Comparison of ENCODE assay signal across 8 cellular contexts in genomic region chr17:36486204-36487194, GRCh38. TPM values are rescaled to one million over a fixed set of nuclear protein-coding genes. Genes with fewer than 3 reads are reported as not detected.
DNase-seq lines count a peak whose midpoint lies in the region; ATAC-seq and TF ChIP-seq lines count a peak whose summit lies in the region.

ZNHIT3 (plus strand) TSS chr17:36486681; CDS start chr17:36486700, 19 bp downstream.

- peaks cover 47% of the 10 kb centered on the region for H3K79me2 ChIP-seq in PC-3 (ENCODE audit: low read length)

- no peaks in the 10 kb centered on the region for H3F3A ChIP-seq in PC-3 (ENCODE audit: low read length, unreplicated experiment)

- no peaks in the 10 kb centered on the region for H4K20me1 ChIP-seq in PC-3 (ENCODE audit: low read length)

- BruUV-seq in PC-3 (replicated peaks; lab: Mats Ljungman, UMichigan): no TSS peak

- H2AFZ ChIP-seq in PC-3 (ENCODE audit: low read length): peak within 1 kb of the TSS; percentile 85

- H3K4me1 ChIP-seq in PC-3 (ENCODE audit: insufficient read depth, low read length): no peaks in the 10 kb centered on the region; the same call in 1 of the 2 replicates
- peaks cover 18 to 19% of the 10 kb centered on the region in 2 donors for H3K4me1 ChIP-seq in mucosa of rectum (ENCODE audit: control insufficient read depth in 2 of 2, insufficient read depth in 2 of 2, low read length in 2 of 2)

- H3K27ac ChIP-seq in PC-3 (ENCODE audit: low read length) (no peak within 1 kb of the TSS), mucosa of rectum (ENCODE audit: low read depth in 2 of 2, low read length in 2 of 2) (peak within 1 kb of the TSS; percentile 42 to 81)

- peak within 1 kb of the TSS; percentile 97 for H3K4me2 ChIP-seq in PC-3 (ENCODE audit: low read length)

- H3K9ac ChIP-seq in PC-3 (ENCODE audit: low read length): peak within 1 kb of the TSS; percentile 76
- peak within 1 kb of the TSS; percentile 79 to 86 for H3K9ac ChIP-seq in mucosa of rectum (ENCODE audit: low read depth in 1 of 2, low read length in 2 of 2)

- intact Hi-C loops in PC-3 (cut with micrococcal nuclease): no loop called here

- no peaks in the 10 kb centered on the region for H3K9me2 ChIP-seq in PC-3 (replicated peaks; ENCODE audit: low read length)

- TF ChIP-seq CTCF in PC-3 (conservative IDR thresholded peaks at IDR 0.05; ENCODE audit: low read depth, low read length): no peak

- H3K36me3 ChIP-seq in PC-3 (ENCODE audit: low read depth, low read length) (peaks cover 8% of the 10 kb centered on the region), mucosa of rectum (ENCODE audit: control insufficient read depth in 2 of 2, insufficient read depth in 2 of 2, low read length in 2 of 2) (peaks cover 0 to 4% of the 10 kb centered on the region in 2 donors)

- DNase-seq in DMS153 (lab: John Stamatoyannopoulos, UW) (peak; percentile 94), PC-3 (peak; percentile 86), activated T-cell treated with anti-CD3 and anti-CD28 coated beads for 48 hours (ENCODE audit: low read depth) (peak; percentile 85), erythroblast (lab: John Stamatoyannopoulos, UW) (peak; percentile 96)
- DNase-seq in Jurkat, Clone E6-1 (ENCODE audit: low read depth, low spot score): peak; percentile 93
- peak; percentile 76 to 78 for DNase-seq in stimulated activated CD8-positive, alpha-beta memory T cell treated with anti-CD3 and anti-CD28 coated beads, Interleukin-4, amount 100 ng/mL, for 4 hours (ENCODE audit: low read depth in 2 of 2, low spot score in 1 of 2)

- H3K27me3 ChIP-seq in PC-3 (ENCODE audit: low read length) (peaks cover 8% of the 10 kb centered on the region; the same call in 1 of the 2 replicates), mucosa of rectum (ENCODE audit: control insufficient read depth in 2 of 2, insufficient read depth in 2 of 2, low read length in 2 of 2) (peaks cover 4 to 5% of the 10 kb centered on the region in 2 donors)

- CTCF ChIA-PET in PC-3 (lab: Charles Lee): no interaction called here

- no peaks in the 10 kb centered on the region for H3K9me3 ChIP-seq in PC-3 (ENCODE audit: low read length)
- H3K9me3 ChIP-seq in mucosa of rectum (ENCODE audit: control insufficient read depth in 2 of 2, low read length in 2 of 2): no peaks in the 10 kb centered on the region

- POLR2A ChIA-PET in PC-3 (lab: Charles Lee; ENCODE audit: unreplicated experiment): interaction anchor here (0.6 kb wide), 1 partner anchor 535 kb away, joined by 3 read pairs; no protein-coding TSS in a partner anchor

- TF ChIP-seq POLR2A in erythroblast (IDR thresholded peaks at IDR 0.05; ENCODE audit: low read length): peak; percentile 83

- ATAC-seq in GM21717 (IDR thresholded peaks at IDR 0.05; ENCODE audit: unreplicated experiment): peak; percentile 76
- peak; percentile 94 for ATAC-seq in PC-3

- peak within 1 kb of the TSS; percentile 95 for H3K4me3 ChIP-seq in Jurkat, Clone E6-1 (ENCODE audit: low read length)
- H3K4me3 ChIP-seq in PC-3 (ENCODE audit: low read length): peak within 1 kb of the TSS; percentile 93
- H3K4me3 ChIP-seq in mucosa of rectum (ENCODE audit: low read length in 2 of 2): peak within 1 kb of the TSS; percentile 87 to 97

RNA-seq across cellular contexts. Expression of gene ZNHIT3, which starts in this region (rescaled TPM):
- 102 TPM for polyA plus RNA-seq in Jurkat, Clone E6-1 (2012; ENCODE audit: insufficient read depth, insufficient read length)
- total RNA-seq in PC-3 (2014; rRNA removed): 27.5 and 37.9 TPM in 2 replicates
